13 cellular contexts compared by ENCODE assay signal in the genomic region with DNA sequence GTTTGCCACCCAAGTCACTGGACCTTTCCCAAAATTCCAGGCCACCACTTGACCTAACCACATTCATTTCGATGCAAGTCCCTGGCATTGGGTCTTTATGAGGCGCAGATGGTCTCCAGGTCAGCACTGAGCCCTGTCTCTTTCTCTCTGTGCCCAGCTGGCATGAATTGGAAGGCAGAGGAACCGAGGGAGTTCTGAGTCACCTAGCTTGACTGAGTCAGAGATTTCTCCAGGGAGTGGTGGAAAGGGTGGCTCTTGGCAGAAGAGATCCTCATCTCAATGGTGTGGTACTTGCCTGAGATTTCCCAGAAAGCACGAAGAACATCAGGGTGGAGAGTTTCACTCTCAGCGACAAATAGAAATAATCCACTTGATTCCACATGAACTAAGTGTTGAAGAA. TPM values are rescaled to one million over a fixed set of nuclear protein-coding genes. Genes with fewer than 3 reads are reported as not detected.
DNase-seq lines count a peak whose midpoint lies in the region; ATAC-seq and FAIRE-seq lines count a peak whose summit lies in the region.
"Had no signal": no experiment of that assay in that cellular context is flagged by ENCODE, and none has a peak within 500 bp of the region (broad histone marks: within the 10 kb centered on the region; RNA-seq: fewer than 3 reads in every experiment).

No MANE protein-coding gene starts in this region.

- no peaks in the 10 kb centered on the region for H3K36me3 ChIP-seq in GM23248 (ENCODE audit: low read depth)
- no peaks in the 10 kb centered on the region for H3K36me3 ChIP-seq in skeletal muscle satellite cell (ENCODE audit: insufficient read depth, low read length)
- H3K36me3 ChIP-seq in small intestine (ENCODE audit: control insufficient read depth in 2 of 2, insufficient read depth in 2 of 2, low read length in 2 of 2): no peaks in the 10 kb centered on the region
- H3K36me3 ChIP-seq: colonic mucosa had no signal

- no peak overlapping the region for H3K4me3 ChIP-seq in GM23248
- no peak overlapping the region for H3K4me3 ChIP-seq in skeletal muscle satellite cell (ENCODE audit: low read length)
- no peak overlapping the region for H3K4me3 ChIP-seq in small intestine (ENCODE audit: low read depth in 1 of 2, low read length in 2 of 2)
- H3K4me3 ChIP-seq: colonic mucosa had no signal

- H3K27me3 ChIP-seq in GM23248 (replicated peaks; ENCODE audit: insufficient read depth) (no peaks in the 10 kb centered on the region), skeletal muscle satellite cell (ENCODE audit: control insufficient read depth, insufficient read depth, low read length) (no peaks in the 10 kb centered on the region), small intestine (ENCODE audit: control insufficient read depth in 2 of 2, insufficient read depth in 2 of 2, low read length in 2 of 2) (no peaks in the 10 kb centered on the region)
- H3K27me3 ChIP-seq: colonic mucosa had no signal

- H3K27ac ChIP-seq in GM23248 (no peak overlapping the region), small intestine (ENCODE audit: low read depth in 1 of 2, low read length in 1 of 2) (no peak overlapping the region)
- H3K27ac ChIP-seq: colonic mucosa had no signal

- H3F3A ChIP-seq in GM23248 (ENCODE audit: insufficient read depth): peaks cover 18% of the 10 kb centered on the region

- no peak overlapping the region for H3K9ac ChIP-seq in GM23248
- no peak overlapping the region for H3K9ac ChIP-seq in skeletal muscle satellite cell (ENCODE audit: low read depth, low read length)

- H2AFZ ChIP-seq in GM23248: no peak overlapping the region

- no peaks in the 10 kb centered on the region for H3K9me2 ChIP-seq in GM23248 (ENCODE audit: insufficient read depth)

- peak overlapping the region; percentile 19 for H3K4me2 ChIP-seq in GM23248 (ENCODE audit: unreplicated experiment)
- H3K4me2 ChIP-seq in skeletal muscle satellite cell (ENCODE audit: low read length): peak overlapping the region; percentile 18

- no peaks in the 10 kb centered on the region for H4K20me1 ChIP-seq in GM23248 (ENCODE audit: insufficient read depth)

- H3K79me2 ChIP-seq in GM23248 (ENCODE audit: insufficient read depth): no peaks in the 10 kb centered on the region

- DNase-seq in GM23248 (peak; percentile 90), RCC 7860 (ENCODE audit: low spot score) (peak; percentile 33), epidermal melanocyte (ENCODE audit: insufficient read length, low spot score) (peak; percentile 30), activated gamma-delta T cell (lab: John Stamatoyannopoulos, UW) (no peak), small intestine (no peak)
- DNase-seq: activated naive CD4-positive, alpha-beta T cell treated with anti-CD3 and anti-CD28 coated beads, Interleukin-2, amount 50 U/mL, for 16 hours; colonic mucosa; foreskin melanocyte; NCI-H510A treated with DMSO at 0.1 percent for 48 hours; stimulated activated naive CD8-positive, alpha-beta T cell treated with anti-CD3 and anti-CD28 coated beads, Interleukin-15, amount 100 ng/mL, for 72 hours had no signal

- in situ Hi-C loops in GM23248 (cut with MboI): no loop called here

- H3K9me3 ChIP-seq in GM23248 (ENCODE audit: low read depth): no peaks in the 10 kb centered on the region
- no peaks in the 10 kb centered on the region for H3K9me3 ChIP-seq in skeletal muscle satellite cell (replicated peaks; ENCODE audit: low read length)
- no peaks in the 10 kb centered on the region for H3K9me3 ChIP-seq in small intestine (ENCODE audit: control insufficient read depth, low read depth)
- H3K9me3 ChIP-seq: colonic mucosa had no signal

- no peak for ATAC-seq in GM21423 (IDR thresholded peaks at IDR 0.05; ENCODE audit: unreplicated experiment)
- ATAC-seq: stimulated activated naive CD8-positive, alpha-beta T cell treated with anti-CD3 and anti-CD28 coated beads, Interleukin-15, amount 100 ng/mL, for 72 hours had no signal

- 64 to 74% methylated on average over 5 of the region's 5 CpGs for WGBS in GM23248 (ENCODE audit: low coverage in 1 of 2, low lambda C conversion rate in 2 of 2, missing lambda C conversion rate in 2 of 2), 2 experiments
- 78 to 89% (median 79%) methylated on average over 5 of the region's 5 CpGs for WGBS in small intestine, 3 donors

- peaks cover 35% of the 10 kb centered on the region for H3K4me1 ChIP-seq in GM23248 (ENCODE audit: insufficient read depth)
- H3K4me1 ChIP-seq in skeletal muscle satellite cell (ENCODE audit: control insufficient read depth, insufficient read depth, low read length): peaks cover 32% of the 10 kb centered on the region
- H3K4me1 ChIP-seq in small intestine (ENCODE audit: control insufficient read depth in 2 of 2, insufficient read depth in 1 of 2, low read depth in 1 of 2, low read length in 1 of 2): no peaks in the 10 kb centered on the region
- H3K4me1 ChIP-seq: colonic mucosa had no signal

- FAIRE-seq in RCC 7860 (lab: Jason Lieb, UNC): peak; percentile 17
- no peak for FAIRE-seq in small intestine (lab: Jason Lieb, UNC)
- FAIRE-seq: islet of Langerhans had no signal

RNA-seq across cellular contexts. Expression of gene WDR36, which starts 43.8 kb away (rescaled TPM):
- 24.3 and 27.7 TPM in 2 replicates for total RNA-seq in GM23248 (2014; rRNA removed; shearing (Covaris generic))
- polyA plus RNA-seq in GM23248 (2016; fragmentation: Nextera tagmentation; extraction: Ambion mirVana) (17.1 and 17.4 TPM in 2 replicates), small intestine (1 to 10 TPM; 2.7 to 7.8 (median 4.0) TPM)
- total RNA-seq in skeletal muscle satellite cell (2012; rRNA removed): 79.5 and 81.4 TPM in 2 replicates

Comparison
In these comparisons a context has a peak if more than half of its experiments do, and no peak if none do; other contexts are left out.
1. DNase-seq: peak in GM23248 (single experiment), RCC 7860 (single experiment) and epidermal melanocyte (single experiment); none in activated gamma-delta T cell (single experiment) and small intestine (single experiment).